ENCODE assay signal across 1 cellular context in genomic region chr6:46129634-46130505, GRCh38.
A peak's percentile ranks its signal among the peaks of the same experiment; 100 is the strongest.
TF ChIP-seq lines count a peak whose summit lies in the region.

ENPP4 (plus strand) TSS chr6:46129989; CDS start chr6:46139584, 9,595 bp downstream.

TF ChIP-seq in HEK293, 187 proteins besides CTCF, POLR2A, EP300 and RAD21 (continued from another document):
- TF ChIP-seq PRDM1 (tag by site-specific recombination; IDR thresholded peaks at IDR 0.05) (0 out of 2 replicates have a peak, but pooled peaks have one; percentile 28), ZNF146 (tag by site-specific recombination; IDR thresholded peaks at IDR 0.05) (no peak), KLF17 (tag by site-specific recombination; IDR thresholded peaks at IDR 0.05) (no peak), ZXDB (tag by site-specific recombination; IDR thresholded peaks at IDR 0.05) (no peak; the same call in 1 of the 2 replicates), ZNF148 (tag by site-specific recombination; IDR thresholded peaks at IDR 0.05; ENCODE audit: borderline replicate concordance) (no peak), ZBTB17 (tag by site-specific recombination; IDR thresholded peaks at IDR 0.05) (peak; percentile 78), GLIS1 (tag by site-specific recombination; IDR thresholded peaks at IDR 0.05) (peak; percentile 57; the same call in 1 of the 2 replicates), ZNF248 (tag by site-specific recombination; IDR thresholded peaks at IDR 0.05) (no peak), ZNF114 (tag by site-specific recombination; IDR thresholded peaks at IDR 0.05) (no peak), ZNF629 (tag by site-specific recombination; IDR thresholded peaks at IDR 0.05) (no peak), ZNF768 (tag by site-specific recombination; IDR thresholded peaks at IDR 0.05) (no peak), HIC1 (tag by site-specific recombination; IDR thresholded peaks at IDR 0.05) (peak; percentile 87), ZNF660 (tag by site-specific recombination; IDR thresholded peaks at IDR 0.05) (no peak; the same call in 1 of the 2 replicates), ZNF324 (tag by site-specific recombination; IDR thresholded peaks at IDR 0.05) (peak; percentile 44; the same call in 1 of the 2 replicates), ZNF501 (tag by site-specific recombination; IDR thresholded peaks at IDR 0.05) (peak; percentile 31; the same call in 1 of the 2 replicates), RBAK (tag by site-specific recombination; IDR thresholded peaks at IDR 0.05) (no peak), OSR2 (tag by site-specific recombination; IDR thresholded peaks at IDR 0.05) (no peak), ZNF645 (tag by site-specific recombination; IDR thresholded peaks at IDR 0.05) (no peak), ZNF169 (tag by site-specific recombination; IDR thresholded peaks at IDR 0.05) (no peak), ZNF677 (tag by site-specific recombination; IDR thresholded peaks at IDR 0.05) (no peak), ZBTB48 (tag by site-specific recombination; IDR thresholded peaks at IDR 0.05) (0 out of 2 replicates have a peak, but pooled peaks have one; percentile 30), ZNF274 (IDR thresholded peaks at IDR 0.05; ENCODE audit: low read length) (no peak), ZNF274 (tag by site-specific recombination; IDR thresholded peaks at IDR 0.05; ENCODE audit: borderline replicate concordance) (no peak), ZNF132 (tag by site-specific recombination; IDR thresholded peaks at IDR 0.05; ENCODE audit: borderline replicate concordance) (no peak), KLF16 (tag by site-specific recombination; IDR thresholded peaks at IDR 0.05) (peak; percentile 73; the same call in 1 of the 2 replicates), ZBTB21 (tag by site-specific recombination; IDR thresholded peaks at IDR 0.05) (no peak)
